In genomic region chr1:1683104-1683905, GRCh38 we compare ENCODE assay signal across 19 cellular contexts. TPM values are rescaled to one million over a fixed set of nuclear protein-coding genes. Genes with fewer than 3 reads are reported as not detected.
A peak's percentile ranks its signal among the peaks of the same experiment; 100 is the strongest.
DNase-seq lines count a peak whose midpoint lies in the region; ATAC-seq, FAIRE-seq and TF ChIP-seq lines count a peak whose summit lies in the region.
"Had no signal": no experiment of that assay in that cellular context is flagged by ENCODE, and none has a peak within 500 bp of the region (broad histone marks: within the 10 kb centered on the region; RNA-seq: fewer than 3 reads in every experiment).

No MANE protein-coding gene starts in this region.

- no peak for TF ChIP-seq EP300 in stomach (IDR thresholded peaks at IDR 0.05)

- peak overlapping the region; percentile 27 to 35 for H3K27ac Mint-ChIP-seq in natural killer cell treated with Interleukin-12 subunit alpha and Interleukin-12 subunit beta and Interleukin-15 and Interleukin-18, amount 100 ng/mL, for 72 hours
- H3K27ac Mint-ChIP-seq in natural killer cell (peak overlapping the region in 1 of 2 donors; percentile 69), astrocyte (ENCODE audit: unreplicated experiment) (peak overlapping the region; percentile 72), CD14-positive monocyte (peak overlapping the region in 3 of 7 donors; percentile 36 to 72 (median 41)), T-helper 17 cell (no peak overlapping the region)
- H3K27ac Mint-ChIP-seq: activated naive CD4-positive, alpha-beta T cell treated with anti-CD3 and anti-CD28 coated beads for 36 hours; T-helper 2 cell treated with Interferon-gamma antibody and Interleukin-4, amounts not matched to agents 5 μg/mL and 100 μg/mL, for 36 hours had no signal

- H3K27me3 ChIP-seq in astrocyte (ENCODE audit: insufficient read depth, low read length): no peaks in the 10 kb centered on the region
- no peaks in the 10 kb centered on the region for H3K27me3 ChIP-seq in lower lobe of right lung (ENCODE audit: low read depth)
- no peaks in the 10 kb centered on the region for H3K27me3 ChIP-seq in stomach
- no peaks in the 10 kb centered on the region for H3K27me3 ChIP-seq in esophagus squamous epithelium

- no peaks in the 10 kb centered on the region for H3K27me3 Mint-ChIP-seq in natural killer cell treated with Interleukin-12 subunit alpha and Interleukin-12 subunit beta and Interleukin-15 and Interleukin-18, amount 100 ng/mL, for 72 hours
- no peaks in the 10 kb centered on the region for H3K27me3 Mint-ChIP-seq in natural killer cell (ENCODE audit: low read depth in 2 of 2)
- H3K27me3 Mint-ChIP-seq in astrocyte (ENCODE audit: low read depth, unreplicated experiment): no peaks in the 10 kb centered on the region
- peaks cover 0 to 4% (median 0%) of the 10 kb centered on the region in 3 donors for H3K27me3 Mint-ChIP-seq in CD14-positive monocyte (ENCODE audit: low read depth in 3 of 3)
- H3K27me3 Mint-ChIP-seq in T-helper 17 cell: no peaks in the 10 kb centered on the region

- 35 to 62% (median 53%) methylated on average over 26 of the region's 26 CpGs for WGBS in stomach, 5 donors
- WGBS in esophagus squamous epithelium, 2 donors: 77 to 84% methylated on average over 19 to 26 of the region's 26 CpGs

- H3K4me3 ChIP-seq in astrocyte (ENCODE audit: insufficient read depth, low read depth, low read length) (no peak overlapping the region), lower lobe of right lung (no peak overlapping the region), stomach (peak overlapping the region in 1 of 4 donors; percentile 9), esophagus squamous epithelium (no peak overlapping the region)

- no peak for ATAC-seq in natural killer cell treated with Interleukin-12 subunit alpha and Interleukin-12 subunit beta and Interleukin-15 and Interleukin-18, amount 100 ng/mL, for 72 hours
- ATAC-seq in natural killer cell (no peak), lower lobe of right lung (peak; percentile 37 to 54), T-helper 17 cell (no peak)
- ATAC-seq: left colon had no signal

- H3K36me3 Mint-ChIP-seq in natural killer cell treated with Interleukin-12 subunit alpha and Interleukin-12 subunit beta and Interleukin-15 and Interleukin-18, amount 100 ng/mL, for 72 hours: no peaks in the 10 kb centered on the region
- no peaks in the 10 kb centered on the region for H3K36me3 Mint-ChIP-seq in natural killer cell
- peaks cover 4% of the 10 kb centered on the region for H3K36me3 Mint-ChIP-seq in astrocyte (ENCODE audit: low read depth, unreplicated experiment)
- H3K36me3 Mint-ChIP-seq in CD14-positive monocyte: peaks cover 18 to 49% of the 10 kb centered on the region in 2 donors
- H3K36me3 Mint-ChIP-seq in T-helper 17 cell (ENCODE audit: low read depth): no peaks in the 10 kb centered on the region

- no peak for DNase-seq in natural killer cell treated with Interleukin-12 subunit alpha and Interleukin-12 subunit beta and Interleukin-15 and Interleukin-18, amount 100 ng/mL, for 72 hours (ENCODE audit: low spot score)
- DNase-seq in natural killer cell: no peak
- no peak for DNase-seq in astrocyte (ENCODE audit: low read depth)
- DNase-seq in lower lobe of right lung: peak; percentile 29
- DNase-seq in stomach: no peak
- DNase-seq in esophagus squamous epithelium (lab: John Stamatoyannopoulos, UW): no peak
- no peak for DNase-seq in CD14-positive monocyte (ENCODE audit: low spot score)
- no peak for DNase-seq in T-helper 17 cell
- DNase-seq: activated CD8-positive, alpha-beta memory T cell treated with anti-CD3 and anti-CD28 coated beads, Interleukin-2, amount 50 U/mL, for 48 hours; activated naive CD4-positive, alpha-beta T cell treated with anti-CD3 and anti-CD28 coated beads for 36 hours; Calu3; effector CD4-positive, alpha-beta T cell; HCEC 1CT; NCI-H1694 treated with DMSO at 0.1 percent for 48 hours; NCI-H510A; SIG-M5 had no signal

- no peaks in the 10 kb centered on the region for H3K36me3 ChIP-seq in astrocyte (ENCODE audit: insufficient read depth, low read length)
- peaks cover 5% of the 10 kb centered on the region for H3K36me3 ChIP-seq in lower lobe of right lung
- peaks cover 0 to 25% (median 11%) of the 10 kb centered on the region in 4 donors for H3K36me3 ChIP-seq in stomach
- H3K36me3 ChIP-seq in esophagus squamous epithelium: peaks cover 0 to 21% (median 0%) of the 10 kb centered on the region in 3 donors

- peaks cover 4 to 19% of the 10 kb centered on the region in 2 donors for H3K4me1 Mint-ChIP-seq in natural killer cell treated with Interleukin-12 subunit alpha and Interleukin-12 subunit beta and Interleukin-15 and Interleukin-18, amount 100 ng/mL, for 72 hours (ENCODE audit: low read depth in 2 of 2)
- H3K4me1 Mint-ChIP-seq in natural killer cell (peaks cover 13 to 27% of the 10 kb centered on the region in 2 donors), astrocyte (ENCODE audit: low read depth, unreplicated experiment) (peaks cover 20% of the 10 kb centered on the region), CD14-positive monocyte (peaks cover 23% of the 10 kb centered on the region), T-helper 17 cell (peaks cover 23% of the 10 kb centered on the region)

- H3K79me2 ChIP-seq in astrocyte (ENCODE audit: insufficient read depth, low read length): peaks cover 84% of the 10 kb centered on the region

- H3K9ac ChIP-seq in astrocyte (ENCODE audit: low read length): no peak overlapping the region

- H3K4me3 Mint-ChIP-seq in natural killer cell treated with Interleukin-12 subunit alpha and Interleukin-12 subunit beta and Interleukin-15 and Interleukin-18, amount 100 ng/mL, for 72 hours: no peak overlapping the region
- H3K4me3 Mint-ChIP-seq in natural killer cell (no peak overlapping the region), astrocyte (ENCODE audit: unreplicated experiment) (no peak overlapping the region), CD14-positive monocyte (no peak overlapping the region), T-helper 17 cell (no peak overlapping the region)
- H3K4me3 Mint-ChIP-seq: activated naive CD4-positive, alpha-beta T cell treated with anti-CD3 and anti-CD28 coated beads for 36 hours; T-helper 2 cell treated with Interferon-gamma antibody and Interleukin-4, amounts not matched to agents 5 μg/mL and 100 μg/mL, for 36 hours had no signal

- no peak for TF ChIP-seq CTCF in natural killer cell (IDR thresholded peaks at IDR 0.05)
- no peak for TF ChIP-seq CTCF in astrocyte (IDR thresholded peaks at IDR 0.05; ENCODE audit: insufficient read depth, low read depth, low read length)
- no peak for TF ChIP-seq CTCF in lower lobe of right lung (IDR thresholded peaks at IDR 0.05)
- TF ChIP-seq CTCF in stomach (IDR thresholded peaks at IDR 0.05): no peak
- TF ChIP-seq CTCF in esophagus squamous epithelium (IDR thresholded peaks at IDR 0.05): no peak
- no peak for TF ChIP-seq CTCF in CD14-positive monocyte (IDR thresholded peaks at IDR 0.05)

- H3K4me1 ChIP-seq in astrocyte (ENCODE audit: insufficient read depth, low read length) (peaks cover 7% of the 10 kb centered on the region), lower lobe of right lung (peaks cover 13% of the 10 kb centered on the region), stomach (peaks cover 23 to 86% (median 61%) of the 10 kb centered on the region in 4 donors), esophagus squamous epithelium (peaks cover 15 to 54% (median 23%) of the 10 kb centered on the region in 3 donors)

- intact Hi-C loops in natural killer cell (cut with micrococcal nuclease) (no loop called here), lower lobe of right lung (cut with DNase I) (no loop called here), stomach (cut with DNase I; ENCODE audit: low total_unique reads) (no loop called here), esophagus squamous epithelium (cut with DNase I) (no loop called here), CD14-positive monocyte (cut with micrococcal nuclease) (loop anchor here in 1 of 2 donors (10.0 kb wide), 1 partner anchor 109 kb away; the partner anchor contains the start of gene SSU72)

- H3K27ac ChIP-seq in astrocyte (ENCODE audit: low read depth, low read length): no peak overlapping the region
- no peak overlapping the region for H3K27ac ChIP-seq in lower lobe of right lung
- H3K27ac ChIP-seq in stomach: peak overlapping the region in 4 of 5 donors; percentile 36 to 60 (median 50)
- peak overlapping the region in 2 of 4 donors; percentile 29 to 44 for H3K27ac ChIP-seq in esophagus squamous epithelium

- H4K20me1 ChIP-seq in astrocyte (ENCODE audit: insufficient read depth, low read length): peaks cover 67% of the 10 kb centered on the region

- FAIRE-seq in astrocyte (lab: Jason Lieb, UNC): no peak

- TF ChIP-seq POLR2A in stomach (IDR thresholded peaks at IDR 0.05) (no peak), esophagus squamous epithelium (IDR thresholded peaks at IDR 0.05) (no peak)

- no peaks in the 10 kb centered on the region for H3K9me3 ChIP-seq in astrocyte (ENCODE audit: insufficient read depth, low read depth, low read length)
- no peaks in the 10 kb centered on the region for H3K9me3 ChIP-seq in lower lobe of right lung
- no peaks in the 10 kb centered on the region for H3K9me3 ChIP-seq in stomach
- no peaks in the 10 kb centered on the region for H3K9me3 ChIP-seq in esophagus squamous epithelium
- no peaks in the 10 kb centered on the region for H3K9me3 ChIP-seq in T-helper 17 cell (ENCODE audit: control insufficient read depth, low read length, poor library complexity, severe bottlenecking)

- H3K9me3 Mint-ChIP-seq in natural killer cell treated with Interleukin-12 subunit alpha and Interleukin-12 subunit beta and Interleukin-15 and Interleukin-18, amount 100 ng/mL, for 72 hours: no peaks in the 10 kb centered on the region
- H3K9me3 Mint-ChIP-seq in natural killer cell: no peaks in the 10 kb centered on the region
- no peaks in the 10 kb centered on the region for H3K9me3 Mint-ChIP-seq in astrocyte (ENCODE audit: unreplicated experiment)
- H3K9me3 Mint-ChIP-seq in CD14-positive monocyte: peaks cover 0 to 2% (median 0%) of the 10 kb centered on the region in 7 donors
- H3K9me3 Mint-ChIP-seq: activated naive CD4-positive, alpha-beta T cell treated with anti-CD3 and anti-CD28 coated beads for 36 hours; T-helper 2 cell treated with Interferon-gamma antibody and Interleukin-4, amounts not matched to agents 5 μg/mL and 100 μg/mL, for 36 hours had no signal

- no peak overlapping the region for H3K4me2 ChIP-seq in astrocyte (ENCODE audit: low read length)

- H2AFZ ChIP-seq in astrocyte (ENCODE audit: low read depth, low read length): no peak overlapping the region

RNA-seq across cellular contexts. Expression of gene SLC35E2B, which starts 9.3 kb away (rescaled TPM):
- 10 to 100 TPM; 32.8 to 34.6 TPM for total RNA-seq in natural killer cell treated with Interleukin-12 subunit alpha and Interleukin-12 subunit beta and Interleukin-15 and Interleukin-18, amount 100 ng/mL, for 72 hours
- total RNA-seq in natural killer cell: 10 to 100 TPM; 57.6 to 79.9 (median 61.8) TPM
- 45.1 and 47.7 TPM in 2 replicates for total RNA-seq in astrocyte
- total RNA-seq in lower lobe of right lung: 52.7 TPM
- total RNA-seq in stomach: 100 to 1,000 TPM in 1 of 5 donors, 10 to 100 TPM in 4; 16.9 to 105 (median 64.5) TPM
- 10 to 100 TPM; 11.2 to 16.7 (median 11.3) TPM for polyA plus RNA-seq in stomach
- 10 to 100 TPM; 13.2 to 34.3 (median 25.7) TPM for total RNA-seq in esophagus squamous epithelium
- 10 to 100 TPM; 12.2 to 17.7 TPM for polyA plus RNA-seq in CD14-positive monocyte
- 10 to 100 TPM; 67.5 to 87.3 TPM for total RNA-seq in T-helper 17 cell

RNA-seq across cellular contexts. Expression of gene CDK11B, which starts 24.5 kb away (rescaled TPM):
- 10 to 100 TPM; 37.2 to 51.7 TPM for total RNA-seq in natural killer cell treated with Interleukin-12 subunit alpha and Interleukin-12 subunit beta and Interleukin-15 and Interleukin-18, amount 100 ng/mL, for 72 hours
- total RNA-seq in natural killer cell (10 to 100 TPM; 49.6 to 65.9 (median 50.2) TPM), astrocyte (21.1 and 23.4 TPM in 2 replicates), lower lobe of right lung (23.0 TPM), stomach (10 to 100 TPM in 4 of 5 donors, 1 to 10 TPM in 1; 9.0 to 62.6 (median 29.3) TPM), esophagus squamous epithelium (10 to 100 TPM; 10.1 to 17.2 (median 13.7) TPM), T-helper 17 cell (10 to 100 TPM; 43.9 to 49.8 TPM)
- polyA plus RNA-seq in stomach (10 to 100 TPM; 21.6 to 37.4 (median 27.9) TPM), CD14-positive monocyte (1 to 10 TPM; 2.5 to 6.6 TPM)

RNA-seq across cellular contexts. Expression of gene CDK11A, which starts 40.9 kb away (rescaled TPM):
- 100 to 1,000 TPM in 1 of 2 donors, 10 to 100 TPM in 1; 75.9 to 129 TPM for total RNA-seq in natural killer cell treated with Interleukin-12 subunit alpha and Interleukin-12 subunit beta and Interleukin-15 and Interleukin-18, amount 100 ng/mL, for 72 hours
- 100 to 1,000 TPM; 191 to 242 (median 216) TPM for total RNA-seq in natural killer cell
- total RNA-seq in astrocyte: 30.3 and 35.3 TPM in 2 replicates
- 56.1 TPM for total RNA-seq in lower lobe of right lung
- total RNA-seq in stomach: 100 to 1,000 TPM in 3 of 5 donors, 10 to 100 TPM in 2; 46.1 to 233 (median 126) TPM
- polyA plus RNA-seq in stomach: 10 to 100 TPM; 27.3 to 68.7 (median 31.6) TPM
- 10 to 100 TPM; 12.7 to 32.2 (median 22.4) TPM for total RNA-seq in esophagus squamous epithelium
- polyA plus RNA-seq in CD14-positive monocyte: 10 to 100 TPM in 1 of 2 donors, 1 to 10 TPM in 1; 4.4 to 13.3 TPM
- 100 to 1,000 TPM; 218 to 232 TPM for total RNA-seq in T-helper 17 cell

RNA-seq across cellular contexts. Expression of gene MMP23B, which starts 51.3 kb away (rescaled TPM):
- 1 to 10 TPM; 4.9 to 6.1 TPM for total RNA-seq in natural killer cell treated with Interleukin-12 subunit alpha and Interleukin-12 subunit beta and Interleukin-15 and Interleukin-18, amount 100 ng/mL, for 72 hours
- total RNA-seq in natural killer cell (100 to 1,000 TPM in 2 of 3 donors, 10 to 100 TPM in 1; 82.9 to 130 (median 126) TPM), astrocyte (40.1 and 40.7 TPM in 2 replicates), lower lobe of right lung (27.2 TPM), stomach (100 to 1,000 TPM in 1 of 5 donors, 10 to 100 TPM in 4; 15.1 to 111 (median 19.3) TPM), esophagus squamous epithelium (1 to 10 TPM in 3 of 4 donors, under 1 TPM in 1; 0.49 to 7.6 (median 2.7) TPM), T-helper 17 cell (1 to 10 TPM; 3.9 to 4.2 TPM)
- polyA plus RNA-seq in stomach (10 to 100 TPM in 2 of 3 donors, 1 to 10 TPM in 1; 5.5 to 16.2 (median 12.7) TPM), CD14-positive monocyte (under 1 TPM; 0.21 to 0.24 TPM)
- total RNA-seq: M059J had no signal

Comparison
In these comparisons a context has a peak if more than half of its experiments do, and no peak if none do; other contexts are left out.
1. ATAC-seq: peak in lower lobe of right lung (2 of 2); none in natural killer cell treated with Interleukin-12 subunit alpha and Interleukin-12 subunit beta and Interleukin-15 and Interleukin-18, amount 100 ng/mL, for 72 hours (0 of 2), natural killer cell (0 of 3) and T-helper 17 cell (single experiment).
2. H3K27ac ChIP-seq: peak in stomach (4 of 5); none in astrocyte (single experiment) and lower lobe of right lung (single experiment).